ENCODE assay signal across 19 cellular contexts in the genomic region with DNA sequence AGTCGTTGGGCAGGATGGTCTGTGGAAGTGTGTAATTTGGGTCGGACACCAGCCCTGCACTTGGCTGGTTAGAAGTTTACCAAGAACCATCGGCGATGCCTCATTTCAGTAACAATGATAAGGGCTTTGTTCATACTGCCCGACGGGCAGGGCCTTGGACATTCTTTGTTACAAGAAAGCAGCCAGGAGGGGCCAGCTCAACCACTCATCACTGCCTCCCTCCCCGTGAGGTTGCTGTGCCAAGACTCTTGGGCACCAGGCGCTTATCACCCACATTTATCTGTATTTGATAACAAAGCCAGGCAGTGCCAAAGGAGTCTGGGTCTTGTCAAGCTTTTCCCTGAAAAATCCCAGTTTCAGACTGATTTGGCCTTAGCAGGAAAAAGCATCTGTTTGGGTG.
DNase-seq lines count a peak whose midpoint lies in the region; ATAC-seq and TF ChIP-seq lines count a peak whose summit lies in the region.
"Had no signal": no experiment of that assay in that cellular context is flagged by ENCODE, and none has a peak within 500 bp of the region (broad histone marks: within the 10 kb centered on the region; RNA-seq: fewer than 3 reads in every experiment).

No MANE protein-coding gene starts in this region.

- H3K36me3 Mint-ChIP-seq in stimulated activated naive CD8-positive, alpha-beta T cell treated with anti-CD3 and anti-CD28 coated beads, Interleukin-15, Interleukin-2, amounts not matched to agents 100 ng/mL and 50 ng/mL, for 24 hours (ENCODE audit: low read depth) = no peaks in the 10 kb centered on the region
- no peaks in the 10 kb centered on the region for H3K36me3 Mint-ChIP-seq in activated naive CD8-positive, alpha-beta T cell treated with anti-CD3 and anti-CD28 coated beads, Interleukin-2, amount 50 U/mL, for 24 hours (ENCODE audit: low read depth)
- H3K36me3 Mint-ChIP-seq: CD8-positive, alpha-beta T cell had no signal

- no peaks in the 10 kb centered on the region for H3K9me3 Mint-ChIP-seq in stimulated activated naive CD8-positive, alpha-beta T cell treated with anti-CD3 and anti-CD28 coated beads, Interleukin-15, Interleukin-2, amounts not matched to agents 100 ng/mL and 50 ng/mL, for 24 hours
- no peaks in the 10 kb centered on the region for H3K9me3 Mint-ChIP-seq in activated naive CD8-positive, alpha-beta T cell treated with anti-CD3 and anti-CD28 coated beads, Interleukin-2, amount 50 U/mL, for 24 hours
- H3K9me3 Mint-ChIP-seq: CD8-positive, alpha-beta T cell had no signal

- H3K27ac Mint-ChIP-seq in stimulated activated naive CD8-positive, alpha-beta T cell treated with anti-CD3 and anti-CD28 coated beads, Interleukin-15, Interleukin-2, amounts not matched to agents 100 ng/mL and 50 ng/mL, for 24 hours = peak overlapping the region; percentile 24
- no peak overlapping the region for H3K27ac Mint-ChIP-seq in activated naive CD8-positive, alpha-beta T cell treated with anti-CD3 and anti-CD28 coated beads, Interleukin-2, amount 50 U/mL, for 24 hours
- H3K27ac Mint-ChIP-seq: CD8-positive, alpha-beta T cell had no signal

- no peak for DNase-seq in stimulated activated naive CD8-positive, alpha-beta T cell treated with anti-CD3 and anti-CD28 coated beads, Interleukin-15, Interleukin-2, amounts not matched to agents 100 U/mL and 50 U/mL, for 24 hours
- peak; percentile 36 for DNase-seq in astrocyte of the hippocampus (ENCODE audit: low read depth, low spot score)
- peak; percentile 69 for DNase-seq in mesenteric fat pad (ENCODE audit: low spot score)
- no peak for DNase-seq in iPS-NIHi11 (ENCODE audit: low spot score)
- no peak for DNase-seq in activated naive CD8-positive, alpha-beta T cell treated with anti-CD3 and anti-CD28 coated beads, Interleukin-2, amount 50 U/mL, for 24 hours
- DNase-seq in lower lobe of right lung = no peak
- DNase-seq: GOT3, KBM-7, NCI-H1105 treated with DMSO at 0.1 percent for 48 hours, NCI-H1694, NCI-H2081 treated with DMSO at 0.1 percent for 48 hours, NCI-H510A, NCI-H774, SHP77 treated with DMSO at 0.1 percent for 48 hours had no signal

- no peak for ATAC-seq in stimulated activated naive CD8-positive, alpha-beta T cell treated with anti-CD3 and anti-CD28 coated beads, Interleukin-15, Interleukin-2, amounts not matched to agents 100 U/mL and 50 U/mL, for 24 hours
- ATAC-seq in HG03520 (IDR thresholded peaks at IDR 0.05; ENCODE audit: unreplicated experiment) (no peak), lower lobe of right lung (no peak)
- ATAC-seq in activated naive CD8-positive, alpha-beta T cell treated with anti-CD3 and anti-CD28 coated beads, Interleukin-2, amount 50 U/mL, for 24 hours = no peak
- ATAC-seq: CD8-positive, alpha-beta T cell; HCT116 had no signal

- H3K27me3 Mint-ChIP-seq in stimulated activated naive CD8-positive, alpha-beta T cell treated with anti-CD3 and anti-CD28 coated beads, Interleukin-15, Interleukin-2, amounts not matched to agents 100 ng/mL and 50 ng/mL, for 24 hours = no peaks in the 10 kb centered on the region
- H3K27me3 Mint-ChIP-seq in activated naive CD8-positive, alpha-beta T cell treated with anti-CD3 and anti-CD28 coated beads, Interleukin-2, amount 50 U/mL, for 24 hours = no peaks in the 10 kb centered on the region

- peaks cover 15% of the 10 kb centered on the region for H3K4me1 Mint-ChIP-seq in stimulated activated naive CD8-positive, alpha-beta T cell treated with anti-CD3 and anti-CD28 coated beads, Interleukin-15, Interleukin-2, amounts not matched to agents 100 ng/mL and 50 ng/mL, for 24 hours (ENCODE audit: low read depth)
- H3K4me1 Mint-ChIP-seq in activated naive CD8-positive, alpha-beta T cell treated with anti-CD3 and anti-CD28 coated beads, Interleukin-2, amount 50 U/mL, for 24 hours = peaks cover 17% of the 10 kb centered on the region

- intact Hi-C loops in lower lobe of right lung (cut with DNase I) = no loop called here

- H3K36me3 ChIP-seq in lower lobe of right lung = no peaks in the 10 kb centered on the region
- H3K36me3 ChIP-seq: BLaER1 had no signal

- H3K9me3 ChIP-seq in lower lobe of right lung = no peaks in the 10 kb centered on the region
- H3K9me3 ChIP-seq: BLaER1 had no signal

- no peak for TF ChIP-seq CTCF in lower lobe of right lung (IDR thresholded peaks at IDR 0.05)

- no peak overlapping the region for H3K4me3 Mint-ChIP-seq in stimulated activated naive CD8-positive, alpha-beta T cell treated with anti-CD3 and anti-CD28 coated beads, Interleukin-15, Interleukin-2, amounts not matched to agents 100 ng/mL and 50 ng/mL, for 24 hours
- no peak overlapping the region for H3K4me3 Mint-ChIP-seq in activated naive CD8-positive, alpha-beta T cell treated with anti-CD3 and anti-CD28 coated beads, Interleukin-2, amount 50 U/mL, for 24 hours
- H3K4me3 Mint-ChIP-seq: CD8-positive, alpha-beta T cell had no signal

- H3K27me3 ChIP-seq in lower lobe of right lung (ENCODE audit: low read depth) = no peaks in the 10 kb centered on the region
- H3K27me3 ChIP-seq: BLaER1 had no signal

- no peak overlapping the region for H3K27ac ChIP-seq in lower lobe of right lung
- H3K27ac ChIP-seq: BLaER1 had no signal

- peaks cover 12% of the 10 kb centered on the region for H3K4me1 ChIP-seq in lower lobe of right lung

- H3K4me3 ChIP-seq in lower lobe of right lung = no peak overlapping the region
- H3K4me3 ChIP-seq: BLaER1 had no signal

Comparison
In these comparisons a context has a peak if more than half of its experiments do, and no peak if none do; other contexts are left out.
1. DNase-seq: peak in astrocyte of the hippocampus (single experiment) and mesenteric fat pad (single experiment); none in stimulated activated naive CD8-positive, alpha-beta T cell treated with anti-CD3 and anti-CD28 coated beads, Interleukin-15, Interleukin-2, amounts not matched to agents 100 U/mL and 50 U/mL, for 24 hours (single experiment), iPS-NIHi11 (single experiment), activated naive CD8-positive, alpha-beta T cell treated with anti-CD3 and anti-CD28 coated beads, Interleukin-2, amount 50 U/mL, for 24 hours (single experiment) and lower lobe of right lung (single experiment).